Comparison of ENCODE assay signal across 30 cellular contexts in the genomic region with DNA sequence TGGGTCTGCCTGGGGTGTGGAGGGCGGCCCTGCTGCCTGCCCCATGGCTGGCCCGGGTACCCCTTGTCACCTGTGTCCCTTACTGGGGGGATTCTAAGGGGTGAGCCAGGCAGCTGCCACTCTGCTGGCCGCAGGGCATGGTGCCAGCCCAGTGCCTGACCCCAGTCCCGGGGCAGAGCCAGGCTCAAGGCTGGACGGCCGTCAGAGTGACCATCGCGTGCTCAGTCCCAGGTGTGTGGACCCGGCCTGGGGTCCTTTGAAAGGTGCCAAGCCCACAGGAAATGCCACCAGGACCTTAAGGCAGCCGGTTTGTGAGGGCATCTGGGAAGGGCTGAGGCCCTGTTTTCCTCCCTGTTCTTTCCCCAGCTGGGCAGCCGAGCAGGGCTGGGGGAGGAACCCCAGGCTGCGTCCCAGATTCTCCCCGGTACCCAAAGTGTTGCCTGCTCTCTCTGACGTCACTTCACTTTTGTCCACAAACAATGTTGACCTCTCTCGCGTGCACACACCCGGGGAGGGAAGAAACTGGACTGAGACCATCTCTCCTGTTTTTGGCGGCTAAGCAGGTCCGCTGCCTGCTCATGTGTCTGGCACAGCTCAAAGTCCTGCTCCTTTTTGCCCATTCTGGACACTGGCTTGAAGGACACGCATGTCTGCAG. TPM values are rescaled to one million over a fixed set of nuclear protein-coding genes. Genes with fewer than 3 reads are reported as not detected.
A peak's percentile ranks its signal among the peaks of the same experiment; 100 is the strongest.
DNase-seq lines count a peak whose midpoint lies in the region; ATAC-seq and TF ChIP-seq lines count a peak whose summit lies in the region.
"Had no signal": no experiment of that assay in that cellular context is flagged by ENCODE, and none has a peak within 500 bp of the region (broad histone marks: within the 10 kb centered on the region; RNA-seq: fewer than 3 reads in every experiment).

No MANE protein-coding gene starts in this region.

- H3K36me3 ChIP-seq in ovary = no peaks in the 10 kb centered on the region
- H3K36me3 ChIP-seq in aorta (ENCODE audit: control insufficient read depth in 1 of 2, insufficient read depth in 2 of 2, low read length in 1 of 2) = no peaks in the 10 kb centered on the region
- no peaks in the 10 kb centered on the region for H3K36me3 ChIP-seq in Caco-2 (ENCODE audit: control insufficient read depth, insufficient read depth, low read length)

- TF ChIP-seq EP300 in ovary (IDR thresholded peaks at IDR 0.05) = no peak

- H3K9me3 ChIP-seq in right cardiac atrium (ENCODE audit: control insufficient read depth, low read length) = no peaks in the 10 kb centered on the region
- no peaks in the 10 kb centered on the region for H3K9me3 ChIP-seq in ovary
- no peaks in the 10 kb centered on the region for H3K9me3 ChIP-seq in aorta (ENCODE audit: control insufficient read depth, low read length)
- H3K9me3 ChIP-seq in Caco-2 = no peaks in the 10 kb centered on the region
- H3K9me3 ChIP-seq: A549 had no signal

- peaks cover 13% of the 10 kb centered on the region for H3K27me3 Mint-ChIP-seq in Caco-2 (ENCODE audit: insufficient read depth, unreplicated experiment)

- H3K36me3 Mint-ChIP-seq in Caco-2 (ENCODE audit: insufficient read depth, unreplicated experiment) = no peaks in the 10 kb centered on the region
- H3K36me3 Mint-ChIP-seq: CD4-positive, alpha-beta memory T cell had no signal

- no peaks in the 10 kb centered on the region for H3K27me3 ChIP-seq in right cardiac atrium (ENCODE audit: control insufficient read depth, insufficient read depth)
- no peaks in the 10 kb centered on the region for H3K27me3 ChIP-seq in ovary
- no peaks in the 10 kb centered on the region for H3K27me3 ChIP-seq in aorta (ENCODE audit: control insufficient read depth in 1 of 2, insufficient read depth in 2 of 2, low read length in 1 of 2)
- no peaks in the 10 kb centered on the region for H3K27me3 ChIP-seq in Caco-2 (replicated peaks; ENCODE audit: control insufficient read depth, insufficient read depth, low read length)

- H3K27ac ChIP-seq in right cardiac atrium (ENCODE audit: low read length) (no peak overlapping the region), ovary (peak overlapping the region; percentile 19 to 26), aorta (ENCODE audit: low read depth in 1 of 2, low read length in 2 of 2) (no peak overlapping the region)
- H3K27ac ChIP-seq: A549 had no signal

- no peaks in the 10 kb centered on the region for H3K9me3 Mint-ChIP-seq in Caco-2 (ENCODE audit: unreplicated experiment)
- H3K9me3 Mint-ChIP-seq: H9 had no signal

- CTCF ChIA-PET in Caco-2 (lab: Charles Lee) = no interaction called here

- no TSS peak for BruUV-seq in Caco-2 (replicated peaks; lab: Mats Ljungman, UMichigan)

- ATAC-seq in right cardiac atrium (no peak), left cardiac atrium (no peak), aorta (ENCODE audit: low FRiP score) (no peak)
- ATAC-seq: A549, GM12878, PC-3 had no signal

- POLR2A ChIA-PET in Caco-2 (lab: Charles Lee) = no interaction called here

- H3K4me1 ChIP-seq in right cardiac atrium (ENCODE audit: control insufficient read depth, insufficient read depth, low read length) (peaks cover 8% of the 10 kb centered on the region), ovary (ENCODE audit: insufficient read depth) (peaks cover 8% of the 10 kb centered on the region), aorta (ENCODE audit: control insufficient read depth in 1 of 2, insufficient read depth in 2 of 2, low read length in 2 of 2) (no peaks in the 10 kb centered on the region), Caco-2 (no peaks in the 10 kb centered on the region)
- H3K4me1 ChIP-seq: A549 had no signal

- intact Hi-C loops in right cardiac atrium (cut with DNase I) (no loop called here), left cardiac atrium (cut with DNase I) (no loop called here), ovary (cut with DNase I) (no loop called here), aorta (cut with DNase I) (no loop called here), Caco-2 (cut with micrococcal nuclease; ENCODE audit: unreplicated experiment) (no loop called here)

- WGBS in right cardiac atrium = 81% methylated on average over 20 of the region's 20 CpGs
- 37 to 49% (median 42%) methylated on average over 20 of the region's 20 CpGs for WGBS in ovary, 3 donors
- 84 to 87% methylated on average over 20 of the region's 20 CpGs for WGBS in aorta, 2 donors

- no peak for TF ChIP-seq POLR2A in ovary (IDR thresholded peaks at IDR 0.05)

- H3K4me1 Mint-ChIP-seq in Caco-2 (ENCODE audit: low read depth, unreplicated experiment) = no peaks in the 10 kb centered on the region
- H3K4me1 Mint-ChIP-seq: CD4-positive, alpha-beta memory T cell; H9 had no signal

- TF ChIP-seq CTCF in ovary (IDR thresholded peaks at IDR 0.05) = no peak
- TF ChIP-seq CTCF in Caco-2 (IDR thresholded peaks at IDR 0.05; ENCODE audit: insufficient read depth in 1 of 2, low read depth in 1 of 2, low read length in 1 of 2, severe bottlenecking in 1 of 2, unreplicated experiment in 1 of 2) = no peak

- H3K4me3 ChIP-seq in right cardiac atrium (ENCODE audit: low read length) (no peak overlapping the region), ovary (no peak overlapping the region), aorta (ENCODE audit: low read length in 2 of 2) (no peak overlapping the region), Caco-2 (ENCODE audit: low read depth, low read length) (no peak overlapping the region)
- H3K4me3 ChIP-seq: A549, GM12878, K562 had no signal

- DNase-seq in right cardiac atrium (peak; percentile 14 to 60 (median 38)), left cardiac atrium (no peak), left kidney (ENCODE audit: low read depth, low spot score) (peak; percentile 41), ovary (peak; percentile 52 to 84 (median 64)), aorta (peak; percentile 43 to 63), NCI-H146 (lab: John Stamatoyannopoulos, UW) (no peak), NCI-H2081 (lab: John Stamatoyannopoulos, UW) (no peak), Caco-2 (no peak)
- DNase-seq: AML-193; CD4-positive, alpha-beta memory T cell; COR-L47; DMS 273 treated with DMSO at 0.1 percent for 48 hours; DMS79; EL; GDM1; Kasumi-1; NCI-H1092 treated with DMSO at 0.1 percent for 48 hours; NCI-H1436; NCI-H187 treated with DMSO at 0.1 percent for 48 hours; NCI-H2107; NCI-H446; NCI-H524 treated with DMSO at 0.1 percent for 48 hours; NCI-H774; PC-3 had no signal

- no peak overlapping the region for H3K4me3 Mint-ChIP-seq in Caco-2 (ENCODE audit: unreplicated experiment)
- H3K4me3 Mint-ChIP-seq: CD4-positive, alpha-beta memory T cell; H9 had no signal

- H3K27ac Mint-ChIP-seq in Caco-2 (ENCODE audit: unreplicated experiment) = no peak overlapping the region

RNA-seq across cellular contexts. Expression of a gene that starts 37.6 kb away (rescaled TPM):
- under 1 TPM; 0.23 to 0.39 (median 0.30) TPM for total RNA-seq in right cardiac atrium
- 0.16 TPM for polyA plus RNA-seq in right cardiac atrium
- under 1 TPM; 0.06 to 0.26 TPM for total RNA-seq in left cardiac atrium
- under 1 TPM in 6 of 7 donors, not detected in 1; under 0.01 to 0.36 (median 0.09) TPM for total RNA-seq in ovary
- not detected for polyA plus RNA-seq in ovary
- total RNA-seq in aorta = under 1 TPM; 0.26 to 0.54 TPM
- under 1 TPM in 1 of 2 donors, not detected in 1; 0.25 TPM for polyA plus RNA-seq in aorta
- total RNA-seq in Caco-2 (2022) = not detected in 2 replicates
- total RNA-seq: CD4-positive, alpha-beta memory T cell; GM12878; HT-29; M059J had no signal
- polyA plus RNA-seq: A549; CD4-positive, alpha-beta memory T cell had no signal

RNA-seq across cellular contexts. Expression of a gene that starts 48.8 kb away (rescaled TPM):
- total RNA-seq in right cardiac atrium (10 to 100 TPM; 10.5 to 17.3 (median 15.2) TPM), left cardiac atrium (10 to 100 TPM; 14.0 to 18.8 TPM), ovary (10 to 100 TPM; 16.3 to 37.3 (median 23.1) TPM), aorta (10 to 100 TPM; 30.7 to 45.3 TPM), Caco-2 (2022) (64.7 and 66.8 TPM in 2 replicates)
- polyA plus RNA-seq in right cardiac atrium (12.4 TPM), ovary (10 to 100 TPM in 1 of 2 donors, 1 to 10 TPM in 1; 2.4 to 26.4 TPM), aorta (10 to 100 TPM; 12.5 to 99.9 TPM)

RNA-seq across cellular contexts. Expression of a gene that starts 59.3 kb away (rescaled TPM):
- 10 to 100 TPM in 2 of 4 donors, 1 to 10 TPM in 2; 6.9 to 12.0 (median 9.4) TPM for total RNA-seq in right cardiac atrium
- polyA plus RNA-seq in right cardiac atrium = 4.7 TPM
- 1 to 10 TPM; 6.8 to 7.8 TPM for total RNA-seq in left cardiac atrium
- 1 to 10 TPM; 1.4 to 5.4 (median 2.4) TPM for total RNA-seq in ovary
- polyA plus RNA-seq in ovary = 1 to 10 TPM in 1 of 2 donors, under 1 TPM in 1; 0.98 to 2.8 TPM
- total RNA-seq in aorta = 10 to 100 TPM in 1 of 2 donors, 1 to 10 TPM in 1; 4.0 to 11.0 TPM
- polyA plus RNA-seq in aorta = 10 to 100 TPM in 1 of 2 donors, under 1 TPM in 1; 0.25 to 15.0 TPM
- total RNA-seq in Caco-2 (2022) = not detected in 2 replicates
- total RNA-seq: CD4-positive, alpha-beta memory T cell; HT-29; M059J had no signal
- polyA plus RNA-seq: CD4-positive, alpha-beta memory T cell had no signal

Comparison
In these comparisons a context has a peak if more than half of its experiments do, and no peak if none do; other contexts are left out.
1. DNase-seq: peak in right cardiac atrium (3 of 3), left kidney (single experiment), ovary (5 of 5) and aorta (2 of 2); none in left cardiac atrium (single experiment), NCI-H146 (single experiment), NCI-H2081 (0 of 2) and Caco-2 (0 of 2).
2. H3K27ac ChIP-seq: peak in ovary (2 of 2); none in right cardiac atrium (single experiment) and aorta (0 of 2).